28 cellular contexts compared by ENCODE assay signal in genomic region chr19:38194061-38194701, GRCh38.
A peak's percentile ranks its signal among the peaks of the same experiment; 100 is the strongest.
DNase-seq lines count a peak whose midpoint lies in the region; ATAC-seq and TF ChIP-seq lines count a peak whose summit lies in the region.
"Had no signal": no experiment of that assay in that cellular context is flagged by ENCODE, and none has a peak within 500 bp of the region (broad histone marks: within the 10 kb centered on the region; RNA-seq: fewer than 3 reads in every experiment).

No MANE protein-coding gene starts in this region.

- peak in 2 of 3 experiments; percentile 10 to 14 for DNase-seq in NCI-H1417 (lab: John Stamatoyannopoulos, UW)
- no peak for DNase-seq in NCI-H1417 treated with DMSO at 0.1 percent for 48 hours (lab: John Stamatoyannopoulos, UW)
- peak; percentile 49 for DNase-seq in COR-L47 (lab: John Stamatoyannopoulos, UW)
- peak; percentile 60 for DNase-seq in NCI-H345 treated with DMSO at 0.1 percent for 48 hours (lab: John Stamatoyannopoulos, UW; ENCODE audit: unreplicated experiment)
- DNase-seq in epithelial cell of esophagus (ENCODE audit: low read depth), result peak; percentile 87
- DNase-seq in HCEC 1CT, result no peak
- DNase-seq: activated CD8-positive, alpha-beta memory T cell treated with anti-CD3 and anti-CD28 coated beads for 24 hours; activated gamma-delta T cell; activated naive CD8-positive, alpha-beta T cell treated with anti-CD3 and anti-CD28 coated beads, Interleukin-2, amount 50 U/mL, for 24 hours; activated T-cell treated with anti-CD3 and anti-CD28 coated beads, Interleukin-2, amount 50 U/mL, for 1 hour; effector CD8-positive, alpha-beta T cell; foreskin melanocyte; GM23248; left ventricle myocardium superior; MG63; midbrain; naive thymus-derived CD8-positive, alpha-beta T cell; NCI-H1436 treated with DMSO at 0.1 percent for 48 hours; NCI-H2227 treated with DMSO at 0.1 percent for 48 hours; SK-N-SH; stimulated activated CD4-positive, alpha-beta T cell treated with anti-CD3 and anti-CD28 coated beads, Interleukin-12 subunit alpha, Interleukin-12 subunit beta, amount 100 ng/mL, for 4 hours; stimulated activated CD4-positive, alpha-beta T cell treated with anti-CD3 and anti-CD28 coated beads, Interleukin-4, amount 100 ng/mL, for 24 hours; stimulated activated naive CD4-positive, alpha-beta T cell; T-helper 17 cell had no signal

- ATAC-seq in HG03378 (IDR thresholded peaks at IDR 0.05; ENCODE audit: unreplicated experiment) (no peak), GM19351 (IDR thresholded peaks at IDR 0.05; ENCODE audit: unreplicated experiment) (no peak)
- ATAC-seq: activated naive CD8-positive, alpha-beta T cell treated with anti-CD3 and anti-CD28 coated beads, Interleukin-2, amount 50 U/mL, for 24 hours; body of pancreas; left ventricle myocardium superior; naive thymus-derived CD8-positive, alpha-beta T cell; T-helper 17 cell had no signal

- no peak overlapping the region for H3K4me3 ChIP-seq in epithelial cell of esophagus (ENCODE audit: low read length)
- H3K4me3 ChIP-seq: body of pancreas, GM23248, hepatocyte, MG63 had no signal

- no peak for TF ChIP-seq CTCF in epithelial cell of esophagus (IDR thresholded peaks at IDR 0.05; ENCODE audit: insufficient read depth, low read depth, low read length, missing control alignments)

Comparison
In these comparisons a context has a peak if more than half of its experiments do, and no peak if none do; other contexts are left out.
1. DNase-seq: peak in NCI-H1417 (2 of 3), COR-L47 (single experiment), NCI-H345 treated with DMSO at 0.1 percent for 48 hours (single experiment) and epithelial cell of esophagus (single experiment); none in NCI-H1417 treated with DMSO at 0.1 percent for 48 hours (single experiment) and HCEC 1CT (single experiment).